ENCODE assay signal across 14 cellular contexts in genomic region chr1:242813490-242814091, GRCh38.
DNase-seq lines count a peak whose midpoint lies in the region; ATAC-seq and TF ChIP-seq lines count a peak whose summit lies in the region.
"Had no signal": no experiment of that assay in that cellular context is flagged by ENCODE, and none has a peak within 500 bp of the region (broad histone marks: within the 10 kb centered on the region; RNA-seq: fewer than 3 reads in every experiment).

No MANE protein-coding gene starts in this region.

- no peaks in the 10 kb centered on the region for H4K20me1 ChIP-seq in OCI-LY3 (ENCODE audit: insufficient read depth, low read length)

- H3K4me1 ChIP-seq in OCI-LY3 (ENCODE audit: low read length) (peaks cover 14% of the 10 kb centered on the region), Peyer's patch (no peaks in the 10 kb centered on the region), upper lobe of right lung (no peaks in the 10 kb centered on the region)
- H3K4me1 ChIP-seq: colonic mucosa, uterus had no signal

- TF ChIP-seq POLR2A in Peyer's patch (IDR thresholded peaks at IDR 0.05): no peak

- H3K9ac ChIP-seq in OCI-LY3 (ENCODE audit: low read length): peak overlapping the region; percentile 25; the same call in 1 of the 2 replicates

- ATAC-seq in GM18868 (IDR thresholded peaks at IDR 0.05; ENCODE audit: unreplicated experiment) (peak; percentile 66), GM21526 (IDR thresholded peaks at IDR 0.05; ENCODE audit: low FRiP score, unreplicated experiment) (peak; percentile 93), HG03066 (IDR thresholded peaks at IDR 0.05; ENCODE audit: low read depth, unreplicated experiment) (peak; percentile 98), upper lobe of right lung (no peak)

- H3K4me2 ChIP-seq in OCI-LY3 (ENCODE audit: low read length): peak overlapping the region; percentile 54
- H3K4me2 ChIP-seq: smooth muscle cell had no signal

- H3K79me2 ChIP-seq in OCI-LY3 (ENCODE audit: low read length): no peaks in the 10 kb centered on the region

- intact Hi-C loops in upper lobe of right lung (cut with DNase I): no loop called here

- peak overlapping the region; percentile 66; the same call in 1 of the 2 replicates for H2AFZ ChIP-seq in OCI-LY3 (ENCODE audit: low read depth, low read length)

- DNase-seq in Peyer's patch (no peak), cerebellum (ENCODE audit: low spot score) (no peak), NCI-H345 treated with DMSO at 0.1 percent for 48 hours (lab: John Stamatoyannopoulos, UW; ENCODE audit: unreplicated experiment) (no peak), upper lobe of right lung (no peak)
- DNase-seq: activated CD4-positive, alpha-beta T cell treated with anti-CD3 and anti-CD28 coated beads, Interleukin-2, amount 50 U/mL, for 48 hours; colonic mucosa; kidney glomerular epithelial cell; NCI-H1417 treated with DMSO at 0.1 percent for 48 hours; uterus had no signal

- H3K27me3 ChIP-seq in OCI-LY3 (ENCODE audit: low read depth, low read length) (no peaks in the 10 kb centered on the region), Peyer's patch (no peaks in the 10 kb centered on the region), upper lobe of right lung (no peaks in the 10 kb centered on the region)
- H3K27me3 ChIP-seq: colonic mucosa, uterus had no signal

- H3K27ac ChIP-seq in OCI-LY3 (ENCODE audit: low read length) (no peak overlapping the region; the same call in 1 of the 2 replicates), Peyer's patch (no peak overlapping the region), upper lobe of right lung (no peak overlapping the region)
- H3K27ac ChIP-seq: colonic mucosa, uterus had no signal

- H3K9me3 ChIP-seq in OCI-LY3 (ENCODE audit: insufficient read depth, low read length) (no peaks in the 10 kb centered on the region), Peyer's patch (no peaks in the 10 kb centered on the region), upper lobe of right lung (no peaks in the 10 kb centered on the region)
- H3K9me3 ChIP-seq: colonic mucosa, uterus had no signal

- H3K36me3 ChIP-seq in OCI-LY3 (replicated peaks; ENCODE audit: low read depth, low read length) (no peaks in the 10 kb centered on the region), Peyer's patch (no peaks in the 10 kb centered on the region), upper lobe of right lung (no peaks in the 10 kb centered on the region)
- H3K36me3 ChIP-seq: colonic mucosa, uterus had no signal

- no peak for TF ChIP-seq CTCF in OCI-LY3 (IDR thresholded peaks at IDR 0.05; ENCODE audit: low read depth, low read length)
- TF ChIP-seq CTCF in Peyer's patch (IDR thresholded peaks at IDR 0.05): no peak
- no peak for TF ChIP-seq CTCF in upper lobe of right lung (IDR thresholded peaks at IDR 0.05)

- peak overlapping the region; percentile 43 for H3K4me3 ChIP-seq in OCI-LY3 (ENCODE audit: low read length)
- no peak overlapping the region for H3K4me3 ChIP-seq in Peyer's patch
- H3K4me3 ChIP-seq in upper lobe of right lung: no peak overlapping the region
- H3K4me3 ChIP-seq: colonic mucosa, smooth muscle cell, uterus had no signal
